In genomic region chr7:43594020-43594419, GRCh38 we compare ENCODE assay signal across 16 cellular contexts. TPM values are rescaled to one million over a fixed set of nuclear protein-coding genes. Genes with fewer than 3 reads are reported as not detected.
DNase-seq lines count a peak whose midpoint lies in the region; ATAC-seq and TF ChIP-seq lines count a peak whose summit lies in the region.
"Had no signal": no experiment of that assay in that cellular context is flagged by ENCODE, and none has a peak within 500 bp of the region (broad histone marks: within the 10 kb centered on the region; RNA-seq: fewer than 3 reads in every experiment).

No MANE protein-coding gene starts in this region.

- DNase-seq in left ventricle myocardium superior (no peak), cardiac septum (ENCODE audit: low spot score) (no peak), NCI-H2171 treated with DMSO at 0.1 percent for 48 hours (lab: John Stamatoyannopoulos, UW) (peak; percentile 90), dorsolateral prefrontal cortex (no peak), KBM-7 (no peak), foreskin melanocyte (no peak)
- DNase-seq in activated naive CD8-positive, alpha-beta T cell treated with anti-CD3 and anti-CD28 coated beads, Interleukin-2, amount 50 U/mL, for 24 hours = no peak
- DNase-seq: colonic mucosa, DMS79 treated with DMSO at 0.1 percent for 48 hours, H7, heart right ventricle, kidney glomerular epithelial cell, SHP77 had no signal

- no peaks in the 10 kb centered on the region for H3K27me3 ChIP-seq in dorsolateral prefrontal cortex
- H3K27me3 ChIP-seq: colonic mucosa, heart right ventricle had no signal

- no peak overlapping the region for H3K4me3 ChIP-seq in dorsolateral prefrontal cortex
- H3K4me3 ChIP-seq: colonic mucosa, heart right ventricle had no signal

- H3K9me3 Mint-ChIP-seq in activated naive CD8-positive, alpha-beta T cell treated with anti-CD3 and anti-CD28 coated beads, Interleukin-2, amount 50 U/mL, for 24 hours = no peaks in the 10 kb centered on the region
- no peaks in the 10 kb centered on the region for H3K9me3 Mint-ChIP-seq in stimulated activated memory B cell treated with anti-CD40 and anti-IgM and Interleukin-4, amounts not matched to agents 10 μg/mL and 1 μg/mL and 100 μg/mL, for 72 hours

- H3K27ac ChIP-seq in dorsolateral prefrontal cortex = no peak overlapping the region
- H3K27ac ChIP-seq: colonic mucosa, heart right ventricle, parathyroid adenoma had no signal

- peak overlapping the region; percentile 46 for H3K4me3 Mint-ChIP-seq in activated naive CD8-positive, alpha-beta T cell treated with anti-CD3 and anti-CD28 coated beads, Interleukin-2, amount 50 U/mL, for 24 hours
- peak overlapping the region; percentile 10 for H3K4me3 Mint-ChIP-seq in stimulated activated memory B cell treated with anti-CD40 and anti-IgM and Interleukin-4, amounts not matched to agents 10 μg/mL and 1 μg/mL and 100 μg/mL, for 72 hours

- peaks cover 86% of the 10 kb centered on the region for H3K4me1 Mint-ChIP-seq in activated naive CD8-positive, alpha-beta T cell treated with anti-CD3 and anti-CD28 coated beads, Interleukin-2, amount 50 U/mL, for 24 hours
- peaks cover 70% of the 10 kb centered on the region for H3K4me1 Mint-ChIP-seq in stimulated activated memory B cell treated with anti-CD40 and anti-IgM and Interleukin-4, amounts not matched to agents 10 μg/mL and 1 μg/mL and 100 μg/mL, for 72 hours

- peaks cover 17% of the 10 kb centered on the region for H3K36me3 Mint-ChIP-seq in activated naive CD8-positive, alpha-beta T cell treated with anti-CD3 and anti-CD28 coated beads, Interleukin-2, amount 50 U/mL, for 24 hours (ENCODE audit: low read depth)
- H3K36me3 Mint-ChIP-seq in stimulated activated memory B cell treated with anti-CD40 and anti-IgM and Interleukin-4, amounts not matched to agents 10 μg/mL and 1 μg/mL and 100 μg/mL, for 72 hours = peaks cover 12% of the 10 kb centered on the region

- intact Hi-C loops in left ventricle myocardium superior (cut with micrococcal nuclease) (no loop called here), cardiac septum (cut with DNase I) (no loop called here), dorsolateral prefrontal cortex (cut with DNase I) (no loop called here)

- peak overlapping the region; percentile 82 for H3K27ac Mint-ChIP-seq in activated naive CD8-positive, alpha-beta T cell treated with anti-CD3 and anti-CD28 coated beads, Interleukin-2, amount 50 U/mL, for 24 hours
- H3K27ac Mint-ChIP-seq in stimulated activated memory B cell treated with anti-CD40 and anti-IgM and Interleukin-4, amounts not matched to agents 10 μg/mL and 1 μg/mL and 100 μg/mL, for 72 hours = peak overlapping the region; percentile 97

- in situ Hi-C loops in KBM-7 (cut with MboI; ENCODE audit: low pct_unique_long_range_greater_than_20kb, low sequenced_read_pairs) = no loop called here

- peak; percentile 13 for ATAC-seq in left ventricle myocardium superior
- no peak for ATAC-seq in activated naive CD8-positive, alpha-beta T cell treated with anti-CD3 and anti-CD28 coated beads, Interleukin-2, amount 50 U/mL, for 24 hours
- no peak for ATAC-seq in stimulated activated memory B cell treated with anti-CD40 and anti-IgM and Interleukin-4, amounts not matched to agents 10 μg/mL and 1 μg/mL and 100 μg/mL, for 72 hours
- ATAC-seq: esophagus mucosa had no signal

- H3K27me3 Mint-ChIP-seq in activated naive CD8-positive, alpha-beta T cell treated with anti-CD3 and anti-CD28 coated beads, Interleukin-2, amount 50 U/mL, for 24 hours = no peaks in the 10 kb centered on the region
- no peaks in the 10 kb centered on the region for H3K27me3 Mint-ChIP-seq in stimulated activated memory B cell treated with anti-CD40 and anti-IgM and Interleukin-4, amounts not matched to agents 10 μg/mL and 1 μg/mL and 100 μg/mL, for 72 hours

- no peak for TF ChIP-seq CTCF in dorsolateral prefrontal cortex (IDR thresholded peaks at IDR 0.05 in 54 of 56, conservative IDR thresholded peaks at IDR 0.05 in 2 of 56; ENCODE audit: low read depth in 1 of 56, partially characterized antibody in 56 of 56)

RNA-seq across cellular contexts. Expression of gene STK17A, which starts 11.1 kb away (rescaled TPM):
- total RNA-seq in left ventricle myocardium superior (26.5 TPM), cardiac septum (40.3 TPM), dorsolateral prefrontal cortex (10 to 100 TPM in 68 of 120 experiments, 1 to 10 TPM in 52; 6.3 to 23.7 (median 10.4) TPM)
